ENCODE assay signal across 1 cellular context in the genomic region with DNA sequence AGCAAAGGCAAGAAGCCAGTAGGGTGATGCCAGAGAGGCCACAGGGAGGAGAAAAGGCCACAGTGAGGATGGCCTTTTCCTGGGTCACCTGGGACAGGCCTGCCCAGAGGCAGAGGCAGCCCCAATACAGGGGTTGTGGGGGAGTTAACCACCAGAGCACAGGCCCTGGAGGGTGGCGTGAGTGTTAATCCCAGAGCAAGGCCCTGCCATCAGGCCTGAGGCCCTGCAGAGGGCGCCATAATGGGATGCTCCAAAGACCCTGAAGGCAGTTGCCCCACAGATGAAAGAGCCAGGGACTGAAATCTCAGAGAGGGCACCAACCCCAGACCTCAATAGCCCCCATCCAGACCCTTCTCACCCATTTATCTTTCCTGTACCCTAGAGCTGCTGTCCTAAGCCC.
A peak's percentile ranks its signal among the peaks of the same experiment; 100 is the strongest.
TF ChIP-seq lines count a peak whose summit lies in the region.

No MANE protein-coding gene starts in this region.

TF ChIP-seq in K562, 482 proteins besides CTCF, POLR2A, EP300 and RAD21 (continues in another document):
- TF ChIP-seq KLF16 (IDR thresholded peaks at IDR 0.05) = 0 out of 2 replicates have a peak, but pooled peaks have one; percentile 19
- no peak for TF ChIP-seq PTBP1 (IDR thresholded peaks at IDR 0.05; ENCODE audit: low read depth, low read length)
- TF ChIP-seq BRF1 (IDR thresholded peaks at IDR 0.05; ENCODE audit: borderline replicate concordance, extremely low read depth, insufficient read length) = no peak
- TF ChIP-seq, protein P1, sequence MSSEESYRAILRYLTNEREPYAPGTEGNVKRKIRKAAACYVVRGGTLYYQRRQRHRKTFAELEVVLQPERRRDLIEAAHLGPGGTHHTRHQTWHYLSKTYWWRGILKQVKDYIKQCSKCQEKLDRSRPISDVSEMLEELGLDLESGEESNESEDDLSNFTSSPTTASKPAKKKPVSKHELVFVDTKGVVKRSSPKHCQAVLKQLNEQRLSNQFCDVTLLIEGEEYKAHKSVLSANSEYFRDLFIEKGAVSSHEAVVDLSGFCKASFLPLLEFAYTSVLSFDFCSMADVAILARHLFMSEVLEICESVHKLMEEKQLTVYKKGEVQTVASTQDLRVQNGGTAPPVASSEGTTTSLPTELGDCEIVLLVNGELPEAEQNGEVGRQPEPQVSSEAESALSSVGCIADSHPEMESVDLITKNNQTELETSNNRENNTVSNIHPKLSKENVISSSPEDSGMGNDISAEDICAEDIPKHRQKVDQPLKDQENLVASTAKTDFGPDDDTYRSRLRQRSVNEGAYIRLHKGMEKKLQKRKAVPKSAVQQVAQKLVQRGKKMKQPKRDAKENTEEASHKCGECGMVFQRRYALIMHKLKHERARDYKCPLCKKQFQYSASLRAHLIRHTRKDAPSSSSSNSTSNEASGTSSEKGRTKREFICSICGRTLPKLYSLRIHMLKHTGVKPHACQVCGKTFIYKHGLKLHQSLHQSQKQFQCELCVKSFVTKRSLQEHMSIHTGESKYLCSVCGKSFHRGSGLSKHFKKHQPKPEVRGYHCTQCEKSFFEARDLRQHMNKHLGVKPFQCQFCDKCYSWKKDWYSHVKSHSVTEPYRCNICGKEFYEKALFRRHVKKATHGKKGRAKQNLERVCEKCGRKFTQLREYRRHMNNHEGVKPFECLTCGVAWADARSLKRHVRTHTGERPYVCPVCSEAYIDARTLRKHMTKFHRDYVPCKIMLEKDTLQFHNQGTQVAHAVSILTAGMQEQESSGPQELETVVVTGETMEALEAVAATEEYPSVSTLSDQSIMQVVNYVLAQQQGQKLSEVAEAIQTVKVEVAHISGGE (CRISPR knock-in tag; IDR thresholded peaks at IDR 0.05) = no peak
- TF ChIP-seq SAFB (IDR thresholded peaks at IDR 0.05; ENCODE audit: borderline replicate concordance, low read depth, low read length) = no peak
- TF ChIP-seq, protein P2, sequence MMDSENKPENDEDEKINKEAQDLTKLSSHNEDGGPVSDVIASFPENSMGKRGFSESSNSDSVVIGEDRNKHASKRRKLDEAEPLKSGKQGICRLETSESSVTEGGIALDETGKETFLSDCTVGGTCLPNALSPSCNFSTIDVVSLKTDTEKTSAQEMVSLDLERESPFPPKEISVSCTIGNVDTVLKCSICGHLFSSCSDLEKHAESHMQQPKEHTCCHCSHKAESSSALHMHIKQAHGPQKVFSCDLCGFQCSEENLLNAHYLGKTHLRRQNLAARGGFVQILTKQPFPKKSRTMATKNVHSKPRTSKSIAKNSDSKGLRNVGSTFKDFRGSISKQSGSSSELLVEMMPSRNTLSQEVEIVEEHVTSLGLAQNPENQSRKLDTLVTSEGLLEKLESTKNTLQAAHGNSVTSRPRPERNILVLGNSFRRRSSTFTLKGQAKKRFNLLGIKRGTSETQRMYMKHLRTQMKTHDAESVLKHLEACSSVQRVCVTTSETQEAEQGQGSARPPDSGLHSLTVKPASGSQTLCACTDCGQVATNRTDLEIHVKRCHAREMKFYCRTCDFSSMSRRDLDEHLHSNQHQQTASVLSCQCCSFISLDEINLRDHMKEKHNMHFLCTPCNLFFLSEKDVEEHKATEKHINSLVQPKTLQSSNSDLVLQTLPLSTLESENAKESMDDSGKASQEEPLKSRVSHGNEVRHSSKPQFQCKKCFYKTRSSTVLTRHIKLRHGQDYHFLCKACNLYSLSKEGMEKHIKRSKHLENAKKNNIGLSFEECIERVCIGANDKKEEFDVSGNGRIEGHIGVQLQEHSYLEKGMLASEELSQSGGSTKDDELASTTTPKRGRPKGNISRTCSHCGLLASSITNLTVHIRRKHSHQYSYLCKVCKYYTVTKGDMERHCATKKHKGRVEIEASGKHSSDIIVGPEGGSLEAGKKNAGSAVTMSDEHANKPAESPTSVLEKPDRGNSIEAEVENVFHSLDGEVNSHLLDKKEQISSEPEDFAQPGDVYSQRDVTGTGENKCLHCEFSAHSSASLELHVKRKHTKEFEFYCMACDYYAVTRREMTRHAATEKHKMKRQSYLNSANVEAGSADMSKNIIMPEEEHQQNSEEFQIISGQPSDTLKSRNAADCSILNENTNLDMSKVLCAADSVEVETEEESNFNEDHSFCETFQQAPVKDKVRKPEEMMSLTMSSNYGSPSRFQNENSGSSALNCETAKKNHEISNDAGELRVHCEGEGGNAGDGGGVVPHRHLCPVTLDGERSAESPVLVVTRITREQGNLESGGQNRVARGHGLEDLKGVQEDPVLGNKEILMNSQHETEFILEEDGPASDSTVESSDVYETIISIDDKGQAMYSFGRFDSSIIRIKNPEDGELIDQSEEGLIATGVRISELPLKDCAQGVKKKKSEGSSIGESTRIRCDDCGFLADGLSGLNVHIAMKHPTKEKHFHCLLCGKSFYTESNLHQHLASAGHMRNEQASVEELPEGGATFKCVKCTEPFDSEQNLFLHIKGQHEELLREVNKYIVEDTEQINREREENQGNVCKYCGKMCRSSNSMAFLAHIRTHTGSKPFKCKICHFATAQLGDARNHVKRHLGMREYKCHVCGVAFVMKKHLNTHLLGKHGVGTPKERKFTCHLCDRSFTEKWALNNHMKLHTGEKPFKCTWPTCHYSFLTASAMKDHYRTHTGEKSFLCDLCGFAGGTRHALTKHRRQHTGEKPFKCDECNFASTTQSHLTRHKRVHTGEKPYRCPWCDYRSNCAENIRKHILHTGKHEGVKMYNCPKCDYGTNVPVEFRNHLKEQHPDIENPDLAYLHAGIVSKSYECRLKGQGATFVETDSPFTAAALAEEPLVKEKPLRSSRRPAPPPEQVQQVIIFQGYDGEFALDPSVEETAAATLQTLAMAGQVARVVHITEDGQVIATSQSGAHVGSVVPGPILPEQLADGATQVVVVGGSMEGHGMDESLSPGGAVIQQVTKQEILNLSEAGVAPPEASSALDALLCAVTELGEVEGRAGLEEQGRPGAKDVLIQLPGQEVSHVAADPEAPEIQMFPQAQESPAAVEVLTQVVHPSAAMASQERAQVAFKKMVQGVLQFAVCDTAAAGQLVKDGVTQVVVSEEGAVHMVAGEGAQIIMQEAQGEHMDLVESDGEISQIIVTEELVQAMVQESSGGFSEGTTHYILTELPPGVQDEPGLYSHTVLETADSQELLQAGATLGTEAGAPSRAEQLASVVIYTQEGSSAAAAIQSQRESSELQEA (IDR thresholded peaks at IDR 0.05; ENCODE audit: low read depth) = no peak
- TF ChIP-seq TRIM28 (IDR thresholded peaks at IDR 0.05) = no peak
- 0 out of 2 replicates have a peak, but pooled peaks have one; percentile 9 for TF ChIP-seq JUND (IDR thresholded peaks at IDR 0.05; ENCODE audit: borderline replicate concordance, low read depth, low read length)
- no peak; the same call in 2 of the 3 replicates for TF ChIP-seq JUND (tag; IDR thresholded peaks at IDR 0.05; ENCODE audit: borderline replicate concordance, low read depth, low read length)
- TF ChIP-seq ZBTB8A (IDR thresholded peaks at IDR 0.05; ENCODE audit: partially characterized antibody) = no peak
- TF ChIP-seq KLF6 (CRISPR knock-in tag; IDR thresholded peaks at IDR 0.05; ENCODE audit: borderline replicate concordance) = no peak
- TF ChIP-seq, protein P3, sequence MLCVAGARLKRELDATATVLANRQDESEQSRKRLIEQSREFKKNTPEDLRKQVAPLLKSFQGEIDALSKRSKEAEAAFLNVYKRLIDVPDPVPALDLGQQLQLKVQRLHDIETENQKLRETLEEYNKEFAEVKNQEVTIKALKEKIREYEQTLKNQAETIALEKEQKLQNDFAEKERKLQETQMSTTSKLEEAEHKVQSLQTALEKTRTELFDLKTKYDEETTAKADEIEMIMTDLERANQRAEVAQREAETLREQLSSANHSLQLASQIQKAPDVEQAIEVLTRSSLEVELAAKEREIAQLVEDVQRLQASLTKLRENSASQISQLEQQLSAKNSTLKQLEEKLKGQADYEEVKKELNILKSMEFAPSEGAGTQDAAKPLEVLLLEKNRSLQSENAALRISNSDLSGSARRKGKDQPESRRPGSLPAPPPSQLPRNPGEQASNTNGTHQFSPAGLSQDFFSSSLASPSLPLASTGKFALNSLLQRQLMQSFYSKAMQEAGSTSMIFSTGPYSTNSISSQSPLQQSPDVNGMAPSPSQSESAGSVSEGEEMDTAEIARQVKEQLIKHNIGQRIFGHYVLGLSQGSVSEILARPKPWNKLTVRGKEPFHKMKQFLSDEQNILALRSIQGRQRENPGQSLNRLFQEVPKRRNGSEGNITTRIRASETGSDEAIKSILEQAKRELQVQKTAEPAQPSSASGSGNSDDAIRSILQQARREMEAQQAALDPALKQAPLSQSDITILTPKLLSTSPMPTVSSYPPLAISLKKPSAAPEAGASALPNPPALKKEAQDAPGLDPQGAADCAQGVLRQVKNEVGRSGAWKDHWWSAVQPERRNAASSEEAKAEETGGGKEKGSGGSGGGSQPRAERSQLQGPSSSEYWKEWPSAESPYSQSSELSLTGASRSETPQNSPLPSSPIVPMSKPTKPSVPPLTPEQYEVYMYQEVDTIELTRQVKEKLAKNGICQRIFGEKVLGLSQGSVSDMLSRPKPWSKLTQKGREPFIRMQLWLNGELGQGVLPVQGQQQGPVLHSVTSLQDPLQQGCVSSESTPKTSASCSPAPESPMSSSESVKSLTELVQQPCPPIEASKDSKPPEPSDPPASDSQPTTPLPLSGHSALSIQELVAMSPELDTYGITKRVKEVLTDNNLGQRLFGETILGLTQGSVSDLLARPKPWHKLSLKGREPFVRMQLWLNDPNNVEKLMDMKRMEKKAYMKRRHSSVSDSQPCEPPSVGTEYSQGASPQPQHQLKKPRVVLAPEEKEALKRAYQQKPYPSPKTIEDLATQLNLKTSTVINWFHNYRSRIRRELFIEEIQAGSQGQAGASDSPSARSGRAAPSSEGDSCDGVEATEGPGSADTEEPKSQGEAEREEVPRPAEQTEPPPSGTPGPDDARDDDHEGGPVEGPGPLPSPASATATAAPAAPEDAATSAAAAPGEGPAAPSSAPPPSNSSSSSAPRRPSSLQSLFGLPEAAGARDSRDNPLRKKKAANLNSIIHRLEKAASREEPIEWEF (CRISPR knock-in tag; IDR thresholded peaks at IDR 0.05) = no peak
- TF ChIP-seq, protein P4, sequence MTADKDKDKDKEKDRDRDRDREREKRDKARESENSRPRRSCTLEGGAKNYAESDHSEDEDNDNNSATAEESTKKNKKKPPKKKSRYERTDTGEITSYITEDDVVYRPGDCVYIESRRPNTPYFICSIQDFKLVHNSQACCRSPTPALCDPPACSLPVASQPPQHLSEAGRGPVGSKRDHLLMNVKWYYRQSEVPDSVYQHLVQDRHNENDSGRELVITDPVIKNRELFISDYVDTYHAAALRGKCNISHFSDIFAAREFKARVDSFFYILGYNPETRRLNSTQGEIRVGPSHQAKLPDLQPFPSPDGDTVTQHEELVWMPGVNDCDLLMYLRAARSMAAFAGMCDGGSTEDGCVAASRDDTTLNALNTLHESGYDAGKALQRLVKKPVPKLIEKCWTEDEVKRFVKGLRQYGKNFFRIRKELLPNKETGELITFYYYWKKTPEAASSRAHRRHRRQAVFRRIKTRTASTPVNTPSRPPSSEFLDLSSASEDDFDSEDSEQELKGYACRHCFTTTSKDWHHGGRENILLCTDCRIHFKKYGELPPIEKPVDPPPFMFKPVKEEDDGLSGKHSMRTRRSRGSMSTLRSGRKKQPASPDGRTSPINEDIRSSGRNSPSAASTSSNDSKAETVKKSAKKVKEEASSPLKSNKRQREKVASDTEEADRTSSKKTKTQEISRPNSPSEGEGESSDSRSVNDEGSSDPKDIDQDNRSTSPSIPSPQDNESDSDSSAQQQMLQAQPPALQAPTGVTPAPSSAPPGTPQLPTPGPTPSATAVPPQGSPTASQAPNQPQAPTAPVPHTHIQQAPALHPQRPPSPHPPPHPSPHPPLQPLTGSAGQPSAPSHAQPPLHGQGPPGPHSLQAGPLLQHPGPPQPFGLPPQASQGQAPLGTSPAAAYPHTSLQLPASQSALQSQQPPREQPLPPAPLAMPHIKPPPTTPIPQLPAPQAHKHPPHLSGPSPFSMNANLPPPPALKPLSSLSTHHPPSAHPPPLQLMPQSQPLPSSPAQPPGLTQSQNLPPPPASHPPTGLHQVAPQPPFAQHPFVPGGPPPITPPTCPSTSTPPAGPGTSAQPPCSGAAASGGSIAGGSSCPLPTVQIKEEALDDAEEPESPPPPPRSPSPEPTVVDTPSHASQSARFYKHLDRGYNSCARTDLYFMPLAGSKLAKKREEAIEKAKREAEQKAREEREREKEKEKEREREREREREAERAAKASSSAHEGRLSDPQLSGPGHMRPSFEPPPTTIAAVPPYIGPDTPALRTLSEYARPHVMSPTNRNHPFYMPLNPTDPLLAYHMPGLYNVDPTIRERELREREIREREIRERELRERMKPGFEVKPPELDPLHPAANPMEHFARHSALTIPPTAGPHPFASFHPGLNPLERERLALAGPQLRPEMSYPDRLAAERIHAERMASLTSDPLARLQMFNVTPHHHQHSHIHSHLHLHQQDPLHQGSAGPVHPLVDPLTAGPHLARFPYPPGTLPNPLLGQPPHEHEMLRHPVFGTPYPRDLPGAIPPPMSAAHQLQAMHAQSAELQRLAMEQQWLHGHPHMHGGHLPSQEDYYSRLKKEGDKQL (CRISPR knock-in tag; IDR thresholded peaks at IDR 0.05; ENCODE audit: borderline replicate concordance) = no peak
- TF ChIP-seq ELF2 (CRISPR knock-in tag; IDR thresholded peaks at IDR 0.05) = 0 out of 2 replicates have a peak, but pooled peaks have one; percentile 41
- TF ChIP-seq TCF3 (CRISPR knock-in tag; IDR thresholded peaks at IDR 0.05) = no peak
- no peak for TF ChIP-seq TBP (optimal IDR thresholded peaks at IDR 0.05; ENCODE audit: low read depth, low read length)
- 0 out of 3 replicates have a peak, but pooled peaks of 1 of the 2 experiments have one; percentile 22 for TF ChIP-seq CBX3 (IDR thresholded peaks at IDR 0.05; ENCODE audit: borderline replicate concordance in 1 of 2, low read length in 2 of 2)
- no peak for TF ChIP-seq KDM2B (CRISPR knock-in tag; IDR thresholded peaks at IDR 0.05)
- TF ChIP-seq HDAC8 (tag; IDR thresholded peaks at IDR 0.05) = 0 out of 2 replicates have a peak, but pooled peaks have one; percentile 32
- no peak for TF ChIP-seq KAT2B (IDR thresholded peaks at IDR 0.05; ENCODE audit: low read depth, low read length)
- TF ChIP-seq HEY1 (CRISPR knock-in tag; IDR thresholded peaks at IDR 0.05; ENCODE audit: borderline replicate concordance) = no peak
- TF ChIP-seq MYBL2 (IDR thresholded peaks at IDR 0.05; ENCODE audit: low read depth) = no peak
- TF ChIP-seq MYBL2 (CRISPR knock-in tag; IDR thresholded peaks at IDR 0.05; ENCODE audit: borderline replicate concordance) = no peak
- TF ChIP-seq, protein P5, sequence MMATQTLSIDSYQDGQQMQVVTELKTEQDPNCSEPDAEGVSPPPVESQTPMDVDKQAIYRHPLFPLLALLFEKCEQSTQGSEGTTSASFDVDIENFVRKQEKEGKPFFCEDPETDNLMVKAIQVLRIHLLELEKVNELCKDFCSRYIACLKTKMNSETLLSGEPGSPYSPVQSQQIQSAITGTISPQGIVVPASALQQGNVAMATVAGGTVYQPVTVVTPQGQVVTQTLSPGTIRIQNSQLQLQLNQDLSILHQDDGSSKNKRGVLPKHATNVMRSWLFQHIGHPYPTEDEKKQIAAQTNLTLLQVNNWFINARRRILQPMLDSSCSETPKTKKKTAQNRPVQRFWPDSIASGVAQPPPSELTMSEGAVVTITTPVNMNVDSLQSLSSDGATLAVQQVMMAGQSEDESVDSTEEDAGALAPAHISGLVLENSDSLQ (IDR thresholded peaks at IDR 0.05) = no peak
- TF ChIP-seq STAG1 (CRISPR knock-in tag; IDR thresholded peaks at IDR 0.05; ENCODE audit: borderline replicate concordance) = no peak
- TF ChIP-seq HSF4 (CRISPR knock-in tag; IDR thresholded peaks at IDR 0.05; ENCODE audit: borderline replicate concordance) = no peak
- peak; percentile 54; the same call in 1 of the 2 replicates for TF ChIP-seq SMC3 (conservative IDR thresholded peaks at IDR 0.05; ENCODE audit: insufficient read depth, low read depth, low read length)
- no peak for TF ChIP-seq HLTF (IDR thresholded peaks at IDR 0.05)
